In genomic region chr3:185362850-185363661, GRCh38 we compare ENCODE assay signal across 8 cellular contexts. TPM values are rescaled to one million over a fixed set of nuclear protein-coding genes. Genes with fewer than 3 reads are reported as not detected.
DNase-seq lines count a peak whose midpoint lies in the region; TF ChIP-seq lines count a peak whose summit lies in the region.

A gene with protein sequence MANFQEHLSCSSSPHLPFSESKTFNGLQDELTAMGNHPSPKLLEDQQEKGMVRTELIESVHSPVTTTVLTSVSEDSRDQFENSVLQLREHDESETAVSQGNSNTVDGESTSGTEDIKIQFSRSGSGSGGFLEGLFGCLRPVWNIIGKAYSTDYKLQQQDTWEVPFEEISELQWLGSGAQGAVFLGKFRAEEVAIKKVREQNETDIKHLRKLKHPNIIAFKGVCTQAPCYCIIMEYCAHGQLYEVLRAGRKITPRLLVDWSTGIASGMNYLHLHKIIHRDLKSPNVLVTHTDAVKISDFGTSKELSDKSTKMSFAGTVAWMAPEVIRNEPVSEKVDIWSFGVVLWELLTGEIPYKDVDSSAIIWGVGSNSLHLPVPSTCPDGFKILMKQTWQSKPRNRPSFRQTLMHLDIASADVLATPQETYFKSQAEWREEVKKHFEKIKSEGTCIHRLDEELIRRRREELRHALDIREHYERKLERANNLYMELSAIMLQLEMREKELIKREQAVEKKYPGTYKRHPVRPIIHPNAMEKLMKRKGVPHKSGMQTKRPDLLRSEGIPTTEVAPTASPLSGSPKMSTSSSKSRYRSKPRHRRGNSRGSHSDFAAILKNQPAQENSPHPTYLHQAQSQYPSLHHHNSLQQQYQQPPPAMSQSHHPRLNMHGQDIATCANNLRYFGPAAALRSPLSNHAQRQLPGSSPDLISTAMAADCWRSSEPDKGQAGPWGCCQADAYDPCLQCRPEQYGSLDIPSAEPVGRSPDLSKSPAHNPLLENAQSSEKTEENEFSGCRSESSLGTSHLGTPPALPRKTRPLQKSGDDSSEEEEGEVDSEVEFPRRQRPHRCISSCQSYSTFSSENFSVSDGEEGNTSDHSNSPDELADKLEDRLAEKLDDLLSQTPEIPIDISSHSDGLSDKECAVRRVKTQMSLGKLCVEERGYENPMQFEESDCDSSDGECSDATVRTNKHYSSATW (plus strand): TSS chr3:185363136. CDS start chr3:185428582, 65,446 bp downstream.

- peaks cover 22% of the 10 kb centered on the region for H3K4me1 Mint-ChIP-seq in progenitor cell of endocrine pancreas (ENCODE audit: low read depth)

- H3K4me1 ChIP-seq in KMS-11 (ENCODE audit: low read depth, poor library complexity, severe bottlenecking): peaks cover 38% of the 10 kb centered on the region

- peaks cover 39% of the 10 kb centered on the region for H3K27me3 Mint-ChIP-seq in progenitor cell of endocrine pancreas

- no peaks in the 10 kb centered on the region for H3K9me3 Mint-ChIP-seq in progenitor cell of endocrine pancreas (ENCODE audit: low read depth)

- DNase-seq in GOT3 (lab: John Stamatoyannopoulos, UW): peak; percentile 44
- DNase-seq in RKO (ENCODE audit: low spot score): peak; percentile 87
- DNase-seq in brain pericyte (ENCODE audit: low read depth, low spot score): peak; percentile 58
- DNase-seq in hippocampal formation (lab: John Stamatoyannopoulos, UW): peak; percentile 82 to 92
- DNase-seq in progenitor cell of endocrine pancreas (ENCODE audit: low spot score, unreplicated experiment): peak; percentile 40
- DNase-seq in T-helper 9 cell: no peak

- peak within 1 kb of the TSS; percentile 100 for H3K4me3 ChIP-seq in GM08714 (ENCODE audit: low read length)
- H3K4me3 ChIP-seq in KMS-11 (IDR thresholded peaks at IDR 0.05; ENCODE audit: insufficient read depth, low read depth, low read length): peak within 1 kb of the TSS; percentile 91

- peak within 1 kb of the TSS; percentile 84 for H3K4me3 Mint-ChIP-seq in progenitor cell of endocrine pancreas (ENCODE audit: low read depth)

- H2AFZ ChIP-seq in KMS-11 (ENCODE audit: low read depth): peak within 1 kb of the TSS; percentile 71

- peak within 1 kb of the TSS; percentile 62 for H3K9ac ChIP-seq in KMS-11

- no peaks in the 10 kb centered on the region for H3K27me3 ChIP-seq in KMS-11 (ENCODE audit: insufficient read depth, low read depth)

- peak within 1 kb of the TSS; percentile 78 for H3K27ac Mint-ChIP-seq in progenitor cell of endocrine pancreas

- peak within 1 kb of the TSS; percentile 84 for H3K27ac ChIP-seq in KMS-11

- no peaks in the 10 kb centered on the region for H3K36me3 ChIP-seq in KMS-11 (ENCODE audit: insufficient read depth)

- no peaks in the 10 kb centered on the region for H3K36me3 Mint-ChIP-seq in progenitor cell of endocrine pancreas (ENCODE audit: insufficient read depth)

- H4K20me1 ChIP-seq in KMS-11 (ENCODE audit: insufficient read depth): no peaks in the 10 kb centered on the region

- TF ChIP-seq CTCF in KMS-11 (conservative IDR thresholded peaks at IDR 0.05; ENCODE audit: low read depth, low read length) (no peak), progenitor cell of endocrine pancreas (IDR thresholded peaks at IDR 0.05; ENCODE audit: unreplicated experiment) (no peak)

- H3K4me2 ChIP-seq in KMS-11: peak within 1 kb of the TSS; percentile 95

- H3K79me2 ChIP-seq in KMS-11 (ENCODE audit: insufficient read depth, low read depth): peaks cover 31% of the 10 kb centered on the region

RNA-seq across cellular contexts. Expression of the gene that starts here (rescaled TPM):
- total RNA-seq in progenitor cell of endocrine pancreas: 29.6 and 31.0 TPM in 2 replicates
